18 cellular contexts compared by ENCODE assay signal in the genomic region with DNA sequence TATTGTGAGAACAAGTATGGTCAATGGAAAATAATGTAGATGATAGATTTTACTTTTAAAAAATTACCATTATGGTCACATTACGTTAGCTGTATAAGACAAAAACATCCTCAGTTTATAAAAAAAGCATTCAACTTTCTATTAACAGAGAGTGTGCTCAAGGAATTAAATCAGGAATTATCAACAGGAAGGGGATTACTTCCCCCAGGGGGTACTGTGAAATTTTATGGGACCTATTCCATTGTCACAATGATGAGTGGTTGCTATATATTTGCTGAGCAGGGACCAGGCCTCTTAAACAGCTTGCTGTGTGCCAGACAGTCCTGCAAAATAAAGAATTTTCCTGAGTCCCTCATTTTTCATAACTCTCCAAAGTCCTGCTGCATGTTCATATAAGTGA.
A peak's percentile ranks its signal among the peaks of the same experiment; 100 is the strongest.
DNase-seq lines count a peak whose midpoint lies in the region; ATAC-seq lines count a peak whose summit lies in the region.
"Had no signal": no experiment of that assay in that cellular context is flagged by ENCODE, and none has a peak within 500 bp of the region (broad histone marks: within the 10 kb centered on the region; RNA-seq: fewer than 3 reads in every experiment).

No MANE protein-coding gene starts in this region.

- no peak overlapping the region for H3K4me3 ChIP-seq in HAP-1
- no peak overlapping the region for H3K4me3 ChIP-seq in SK-N-MC
- H3K4me3 ChIP-seq: GM12878, GM23338 had no signal

- no peaks in the 10 kb centered on the region for H3K27me3 ChIP-seq in HAP-1 (ENCODE audit: low read depth)
- H3K27me3 ChIP-seq: BE2C had no signal

- H3K27ac ChIP-seq in SK-N-MC: no peak overlapping the region

- in situ Hi-C loops in HAP-1 (cut with MboI; ENCODE audit: low sequenced_read_pairs): no loop called here

- H3K4me1 ChIP-seq in HAP-1: peaks cover 45% of the 10 kb centered on the region
- H3K4me1 ChIP-seq: BE2C had no signal

- ATAC-seq in GM18870 (IDR thresholded peaks at IDR 0.05; ENCODE audit: unreplicated experiment) (no peak), GM21723 (IDR thresholded peaks at IDR 0.05; ENCODE audit: unreplicated experiment) (no peak)
- ATAC-seq: GM12878, GM23338 had no signal

- H3K9me3 ChIP-seq in HAP-1 (no peaks in the 10 kb centered on the region), SK-N-MC (ENCODE audit: low read depth, low read length) (no peaks in the 10 kb centered on the region)
- H3K9me3 ChIP-seq: BE2C had no signal

- DNase-seq in NCI-H82 (lab: John Stamatoyannopoulos, UW): peak; percentile 32
- DNase-seq in NCI-H82 treated with DMSO at 0.1 percent for 48 hours (lab: John Stamatoyannopoulos, UW; ENCODE audit: unreplicated experiment): no peak
- DNase-seq in HAP-1 (ENCODE audit: low spot score in 2 of 2): peak; percentile 64 to 91
- DNase-seq in SK-N-MC (ENCODE audit: low read depth, low spot score): peak; percentile 75
- DNase-seq: ACHN; BE2C; C1 segment of cervical spinal cord; CD4-positive, CD25-positive, alpha-beta regulatory T cell; CD8-positive, alpha-beta memory T cell; COR-L47; DMS 273 treated with DMSO at 0.1 percent for 48 hours; DMS53; DND-41; EL had no signal

- H3K36me3 ChIP-seq in HAP-1 (replicated peaks): no peaks in the 10 kb centered on the region
- no peaks in the 10 kb centered on the region for H3K36me3 ChIP-seq in SK-N-MC (ENCODE audit: insufficient read depth, low read length)
- H3K36me3 ChIP-seq: BE2C had no signal

- no peak overlapping the region for H3K9ac ChIP-seq in SK-N-MC (ENCODE audit: insufficient read length)
